ENCODE assay signal across 29 cellular contexts in the genomic region with DNA sequence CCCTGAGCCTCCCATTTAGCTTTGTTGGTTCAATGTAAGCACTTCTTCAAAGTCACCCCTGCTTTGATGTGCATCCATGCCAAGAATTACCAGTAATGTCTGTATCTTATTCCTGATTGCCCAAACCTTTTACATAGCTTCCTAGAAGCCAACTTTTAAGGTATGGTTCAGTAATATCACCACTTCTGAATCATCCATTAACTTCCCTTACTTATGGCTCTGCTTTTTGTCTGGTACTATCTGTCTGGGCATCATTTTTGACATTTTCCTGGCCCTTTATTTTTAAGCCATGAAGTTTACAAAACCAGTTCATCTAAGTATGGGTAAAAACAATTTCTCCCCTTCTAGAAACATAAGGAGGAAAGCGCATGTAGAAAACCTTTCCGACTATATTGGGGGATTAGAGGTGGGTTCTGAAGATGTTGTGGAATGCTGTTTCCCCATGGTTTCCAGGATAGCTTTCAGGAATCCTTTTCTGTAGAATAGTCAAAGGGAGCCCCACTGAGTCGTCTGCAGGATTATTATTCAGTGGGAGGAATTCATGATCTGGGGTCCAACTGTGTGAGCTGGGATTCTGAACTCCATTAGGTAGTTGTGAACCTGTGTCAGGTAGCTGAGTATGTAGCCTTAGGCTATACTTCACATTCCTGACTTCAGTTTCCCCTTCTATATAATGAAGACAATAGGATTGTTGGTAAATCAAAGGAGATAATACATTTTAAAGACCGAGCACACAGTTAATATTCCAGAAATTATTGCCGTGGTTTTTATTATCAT.
"Had no signal": no experiment of that assay in that cellular context is flagged by ENCODE, and none has a peak within 500 bp of the region (broad histone marks: within the 10 kb centered on the region; RNA-seq: fewer than 3 reads in every experiment).

No MANE protein-coding gene starts in this region.

- H3K27ac Mint-ChIP-seq: dendritic cell treated with granulocyte-macrophage colony-stimulating factor and Interleukin-4, amounts not matched to agents 40 ng/mL and 50 ng/mL, for 4 days; immature natural killer cell; mesothelial cell of epicardium; natural killer cell treated with Interleukin-12 subunit alpha and Interleukin-12 subunit beta and Interleukin-15 and Interleukin-18, amount 100 ng/mL, for 72 hours; stimulated activated naive CD8-positive, alpha-beta T cell treated with anti-CD3 and anti-CD28 coated beads, Interleukin-15, amount 100 ng/mL, for 72 hours had no signal

- H3K4me2 ChIP-seq: smooth muscle cell had no signal

- H3K27ac ChIP-seq: colonic mucosa, esophagus squamous epithelium, lower lobe of right lung, prostate gland, right atrium auricular region, suprapubic skin, transverse colon, upper lobe of right lung, uterus had no signal

- H3K36me3 Mint-ChIP-seq: immature natural killer cell; mesothelial cell of epicardium; naive B cell; natural killer cell treated with Interleukin-12 subunit alpha and Interleukin-12 subunit beta and Interleukin-15 and Interleukin-18, amount 100 ng/mL, for 72 hours had no signal

- H3K4me1 ChIP-seq: colonic mucosa, esophagus squamous epithelium, lower lobe of right lung, prostate gland, right atrium auricular region, suprapubic skin, transverse colon, upper lobe of right lung, uterus had no signal

- H3K27me3 Mint-ChIP-seq: dendritic cell treated with granulocyte-macrophage colony-stimulating factor and Interleukin-4, amounts not matched to agents 40 ng/mL and 50 ng/mL, for 4 days; stimulated activated naive CD8-positive, alpha-beta T cell treated with anti-CD3 and anti-CD28 coated beads, Interleukin-15, amount 100 ng/mL, for 72 hours had no signal

- H3K27me3 ChIP-seq: colonic mucosa, esophagus squamous epithelium, right atrium auricular region, suprapubic skin, transverse colon, upper lobe of right lung, uterus had no signal

- H3K9me3 Mint-ChIP-seq: dendritic cell treated with granulocyte-macrophage colony-stimulating factor and Interleukin-4, amounts not matched to agents 40 ng/mL and 50 ng/mL, for 4 days; immature natural killer cell; mesothelial cell of epicardium; naive B cell; natural killer cell treated with Interleukin-12 subunit alpha and Interleukin-12 subunit beta and Interleukin-15 and Interleukin-18, amount 100 ng/mL, for 72 hours; neural crest cell; stimulated activated naive CD8-positive, alpha-beta T cell treated with anti-CD3 and anti-CD28 coated beads, Interleukin-15, amount 100 ng/mL, for 72 hours had no signal

- H3K36me3 ChIP-seq: colonic mucosa, esophagus squamous epithelium, lower lobe of right lung, prostate gland, right atrium auricular region, suprapubic skin, transverse colon, upper lobe of right lung, uterus had no signal

- H3K4me1 Mint-ChIP-seq: mesothelial cell of epicardium; naive B cell; stimulated activated naive CD8-positive, alpha-beta T cell treated with anti-CD3 and anti-CD28 coated beads, Interleukin-15, amount 100 ng/mL, for 72 hours had no signal

- H3K9me3 ChIP-seq: colonic mucosa, esophagus squamous epithelium, lower lobe of right lung, mucosa of descending colon, prostate gland, right atrium auricular region, suprapubic skin, transverse colon, upper lobe of right lung, uterus had no signal

- H3K4me3 ChIP-seq: colonic mucosa, esophagus squamous epithelium, lower lobe of right lung, mucosa of descending colon, prostate gland, right atrium auricular region, smooth muscle cell, suprapubic skin, transverse colon, upper lobe of right lung, uterus had no signal

- DNase-seq: colonic mucosa; effector CD8-positive, alpha-beta T cell; esophagus squamous epithelium; foreskin melanocyte; immature natural killer cell; kidney glomerular epithelial cell; left colon; left ventricle myocardium superior; lower lobe of right lung; mucosa of descending colon; naive B cell; stimulated activated CD4-positive, alpha-beta T cell treated with anti-CD3 and anti-CD28 coated beads, Interleukin-12 subunit alpha, Interleukin-12 subunit beta, amount 100 ng/mL, for 4 hours; stimulated activated CD4-positive, alpha-beta T cell treated with anti-CD3 and anti-CD28 coated beads, Interleukin-1b, Interleukin-23, amount 100 ng/mL, for 48 hours; stimulated activated CD4-positive, alpha-beta T cell treated with anti-CD3 and anti-CD28 coated beads, Interleukin-4, amount 100 ng/mL, for 1 hour; stimulated activated CD8-positive, alpha-beta memory T cell treated with anti-CD3 and anti-CD28 coated beads, Interleukin-4, amount 100 ng/mL, for 48 hours; stimulated activated naive CD4-positive, alpha-beta T cell; stimulated activated naive CD8-positive, alpha-beta T cell treated with anti-CD3 and anti-CD28 coated beads, Interleukin-15, amount 100 ng/mL, for 72 hours; transverse colon; upper lobe of right lung; uterus had no signal

- H3K4me3 Mint-ChIP-seq: dendritic cell treated with granulocyte-macrophage colony-stimulating factor and Interleukin-4, amounts not matched to agents 40 ng/mL and 50 ng/mL, for 4 days; immature natural killer cell; mesothelial cell of epicardium; naive B cell; natural killer cell treated with Interleukin-12 subunit alpha and Interleukin-12 subunit beta and Interleukin-15 and Interleukin-18, amount 100 ng/mL, for 72 hours; neural crest cell; stimulated activated naive CD8-positive, alpha-beta T cell treated with anti-CD3 and anti-CD28 coated beads, Interleukin-15, amount 100 ng/mL, for 72 hours had no signal

- ATAC-seq: left colon; left ventricle myocardium superior; lower lobe of right lung; mucosa of descending colon; natural killer cell treated with Interleukin-12 subunit alpha and Interleukin-12 subunit beta and Interleukin-15 and Interleukin-18, amount 100 ng/mL, for 72 hours; sciatic nerve; stimulated activated naive CD8-positive, alpha-beta T cell treated with anti-CD3 and anti-CD28 coated beads, Interleukin-15, amount 100 ng/mL, for 72 hours; upper lobe of right lung had no signal
